ENCODE assay signal across 21 cellular contexts in the genomic region with DNA sequence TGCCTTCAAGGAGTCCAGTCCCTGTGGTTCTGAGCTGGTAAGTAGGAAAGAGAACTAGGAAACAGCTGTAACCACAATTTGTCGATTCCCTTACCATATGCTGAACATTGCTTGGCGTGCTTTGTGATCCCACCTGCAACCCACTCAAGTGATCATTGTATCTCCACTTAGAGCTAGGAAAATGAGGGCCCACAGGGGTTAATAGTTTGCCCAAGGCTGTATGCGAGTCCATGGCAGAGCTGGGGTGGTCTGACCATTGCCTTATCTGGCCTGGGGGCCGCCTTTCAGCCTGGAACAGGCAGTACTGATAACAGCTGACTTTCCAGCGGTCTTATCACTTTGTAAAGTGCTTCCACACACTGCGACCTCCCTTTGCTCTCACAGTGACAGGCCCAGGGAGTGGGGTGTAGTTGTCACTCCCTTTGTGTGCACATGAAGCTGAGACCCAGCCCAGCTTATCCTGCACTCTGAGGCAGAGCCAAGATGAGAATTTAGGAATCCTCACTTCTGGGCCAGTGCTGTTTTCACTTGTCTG. TPM values are rescaled to one million over a fixed set of nuclear protein-coding genes. Genes with fewer than 3 reads are reported as not detected.
DNase-seq lines count a peak whose midpoint lies in the region; ATAC-seq, FAIRE-seq and TF ChIP-seq lines count a peak whose summit lies in the region.
"Had no signal": no experiment of that assay in that cellular context is flagged by ENCODE, and none has a peak within 500 bp of the region (broad histone marks: within the 10 kb centered on the region; RNA-seq: fewer than 3 reads in every experiment).

No MANE protein-coding gene starts in this region.

- no peak for TF ChIP-seq CTCF in GM12878 (IDR thresholded peaks at IDR 0.05 in 2 of 3, conservative IDR thresholded peaks at IDR 0.05 in 1 of 3; ENCODE audit: control insufficient read depth in 2 of 3, extremely low read depth in 1 of 3, insufficient read depth in 1 of 3, low read depth in 3 of 3, low read length in 3 of 3)
- no peak for TF ChIP-seq CTCF in right lobe of liver (IDR thresholded peaks at IDR 0.05)

- BruUV-seq in GM12878 (replicated peaks; lab: Mats Ljungman, UMichigan), result no TSS peak

- no peak for TF ChIP-seq RAD21 in GM12878 (IDR thresholded peaks at IDR 0.05; ENCODE audit: insufficient read depth, low read depth, low read length)

- in situ Hi-C loops in GM12878 (cut with MboI) (no loop called here), G401 (cut with HindIII; ENCODE audit: low sequenced_read_pairs) (no loop called here)

- no peak overlapping the region for H3K9ac ChIP-seq in GM12878 (ENCODE audit: control insufficient read depth, insufficient read depth, low read length)

- no peak for FAIRE-seq in GM12878 (lab: Jason Lieb, UNC)

- intact Hi-C loops in GM12878 (cut with micrococcal nuclease; ENCODE audit: unreplicated experiment), result no loop called here
- intact Hi-C loops in right lobe of liver (cut with DNase I), result no loop called here

- RAD21 ChIA-PET in GM12878 (lab: Charles Lee; ENCODE audit: unreplicated experiment), result interaction anchor here (2.0 to 2.5 kb wide), 2 partner anchors 10 to 12 kb away, joined by 10 to 13 read pairs; no protein-coding TSS in a partner anchor

- WGBS in GM12878 (ENCODE audit: insufficient coverage, insufficient replicate concordance, low lambda C conversion rate, missing lambda C conversion rate), result 23% methylated on average over 6 of the region's 6 CpGs
- 54% methylated on average over 2 of the region's 6 CpGs for WGBS in right lobe of liver (ENCODE audit: insufficient coverage, low coverage, low lambda C conversion rate, missing lambda C conversion rate)

- ATAC-seq in GM12878, result peak; percentile 34
- peak in 3 of 4 donors; percentile 13 to 56 (median 28) for ATAC-seq in right lobe of liver
- ATAC-seq in GM18858 (IDR thresholded peaks at IDR 0.05; ENCODE audit: unreplicated experiment), result no peak
- ATAC-seq: left colon had no signal

- peak; percentile 95 for DNase-seq in CMK (ENCODE audit: low read depth)
- peak in 74 of 76 experiments; percentile 51 to 94 (median 82) for DNase-seq in HUDEP-2 (lab: John Stamatoyannopoulos, UW; ENCODE audit: unreplicated experiment in 76 of 76)
- no peak for DNase-seq in GM12878 (ENCODE audit: low read depth, low spot score)
- no peak for DNase-seq in right lobe of liver
- DNase-seq in activated CD4-positive, alpha-beta T cell treated with anti-CD3 and anti-CD28 coated beads, Interleukin-2, amount 50 U/mL, for 4 hours, result no peak
- DNase-seq in Ammon's horn (ENCODE audit: low spot score), result no peak
- DNase-seq in G401 (ENCODE audit: low spot score), result no peak
- DNase-seq: head of caudate nucleus; left colon; NCI-H146; NCI-H69; SIG-M5; sigmoid colon; stimulated activated CD4-positive, alpha-beta T cell treated with anti-CD3 and anti-CD28 coated beads, Interleukin-4, amount 100 ng/mL, for 24 hours had no signal

- H3K4me1 ChIP-seq in GM12878 (ENCODE audit: control insufficient read depth, insufficient read depth, low read length) (peaks cover 9% of the 10 kb centered on the region), right lobe of liver (peaks cover 0 to 13% (median 4%) of the 10 kb centered on the region in 4 donors)
- H3K4me1 ChIP-seq: sigmoid colon had no signal

- peak overlapping the region; percentile 82 for H2AFZ ChIP-seq in GM12878 (ENCODE audit: control insufficient read depth, low read depth, low read length)

- no peaks in the 10 kb centered on the region for H4K20me1 ChIP-seq in GM12878 (ENCODE audit: control insufficient read depth, insufficient read depth)

- peak overlapping the region; percentile 67 for H3K4me2 ChIP-seq in GM12878 (ENCODE audit: control insufficient read depth, insufficient read depth)

- H3K4me3 ChIP-seq in GM12878 (0 out of 2 replicates have a peak overlapping the region, but pooled peaks have one; percentile 19), right lobe of liver (no peak overlapping the region)
- H3K4me3 ChIP-seq: sigmoid colon, vagina had no signal

- no peak for TF ChIP-seq POLR2A in GM12878 (IDR thresholded peaks at IDR 0.05; ENCODE audit: low read depth, low read length)
- no peak for TF ChIP-seq POLR2A in right lobe of liver (IDR thresholded peaks at IDR 0.05)

- H3K9me3 ChIP-seq in GM12878 (replicated peaks; ENCODE audit: control insufficient read depth, insufficient read depth, low read length), result no peaks in the 10 kb centered on the region; the same call in 2 of the 3 replicates
- H3K9me3 ChIP-seq in right lobe of liver, result no peaks in the 10 kb centered on the region
- H3K9me3 ChIP-seq: sigmoid colon, vagina had no signal

- TF ChIP-seq EP300 in GM12878 (IDR thresholded peaks at IDR 0.05; ENCODE audit: borderline replicate concordance in 1 of 2, control insufficient read depth in 1 of 2, low read depth in 2 of 2, low read length in 2 of 2), result no peak

- H3K36me3 ChIP-seq in GM12878 (ENCODE audit: control insufficient read depth in 2 of 2, insufficient read depth in 2 of 2, low read length in 1 of 2) (no peaks in the 10 kb centered on the region), right lobe of liver (no peaks in the 10 kb centered on the region)
- H3K36me3 ChIP-seq: sigmoid colon, vagina had no signal

- H3K79me2 ChIP-seq in GM12878 (ENCODE audit: control insufficient read depth, insufficient read depth, low read length), result no peaks in the 10 kb centered on the region

- POLR2A ChIA-PET in GM12878 (lab: Charles Lee), result interaction anchor here (1.8 kb wide), 1 partner anchor 12 kb away, joined by 6 read pairs; no protein-coding TSS in a partner anchor

- H3K27me3 ChIP-seq in GM12878 (replicated peaks in 1 of 2; ENCODE audit: control insufficient read depth in 2 of 2, insufficient read depth in 2 of 2, low read length in 1 of 2) (no peaks in the 10 kb centered on the region), right lobe of liver (no peaks in the 10 kb centered on the region)
- H3K27me3 ChIP-seq: sigmoid colon, vagina had no signal

- SMC1A ChIA-PET in GM12878 (lab: Charles Lee; ENCODE audit: uncharacterized antibody, unreplicated experiment), result interaction anchor here (1.0 to 4.8 kb wide), 6 partner anchors 9 to 97 kb away, joined by 3 to 46 read pairs (median 8); a partner anchor contains a TSS

- no peak overlapping the region for H3K27ac ChIP-seq in GM12878 (ENCODE audit: control insufficient read depth, insufficient read depth)
- H3K27ac ChIP-seq in right lobe of liver, result no peak overlapping the region
- H3K27ac ChIP-seq: C4-2B, sigmoid colon, vagina, VCaP had no signal

- CTCF ChIA-PET in GM12878 (lab: Yijun Ruan, JAX), result interaction anchor here (1.2 to 2.8 kb wide), 4 partner anchors 10 to 104 kb away, joined by 4 to 20 read pairs (median 6); a partner anchor contains a TSS

RNA-seq across cellular contexts. Expression of a gene that starts 9.8 kb away (rescaled TPM):
- total RNA-seq in GM12878 (2013; cell fraction: nucleolus; rRNA removed), result not detected in 2 replicates
- total RNA-seq in GM12878 (2014; rRNA removed) (1.1 TPM in 1 of 2 replicates, not detected in the other), GM12878 (2014; rRNA removed; fragmentation: Illumina TruSeq; extraction: Trizol) (0.41 and 0.58 TPM in 2 replicates), GM12878 (2021) (0.96 TPM in 1 of 2 replicates, not detected in the other), right lobe of liver (under 1 TPM in 4 of 6 experiments, not detected in 2; 0.42 to 0.80 (median 0.58) TPM)
- polyA plus RNA-seq in GM12878 (2011; ENCODE audit: low read depth), result not detected
- polyA plus RNA-seq in GM12878 (2011; rRNA removed) (0.20 TPM in 1 of 2 replicates, not detected in the other), GM12878 (2014; fragmentation: Illumina TruSeq; extraction: Trizol) (0.44 TPM in 1 of 2 replicates, not detected in the other), GM12878 (2014; fragmentation: Nextera tagmentation; extraction: Ambion mirVana) (1 to 10 TPM; 1.2 to 1.5 TPM), GM12878 (2014; rRNA removed) (0.23 and 0.43 TPM in 2 replicates), GM12878 (2016; fragmentation: Nextera tagmentation; extraction: Ambion mirVana) (1 to 10 TPM in 1 of 2 experiments, under 1 TPM in 1; 0.50 to 1.6 TPM)
- 0.13 and 0.17 TPM in 2 replicates for polyA plus RNA-seq in GM12878 (2011; cell fraction: cytosol; rRNA removed)
- 0.29 and 0.37 TPM in 2 replicates for polyA plus RNA-seq in GM12878 (2011; cell fraction: nucleus; rRNA removed)
- polyA plus RNA-seq in GM12878 (2012), result 0.15 TPM in 1 of 2 replicates, not detected in the other
- not detected in 2 replicates for polyA minus RNA-seq in GM12878 (2011; rRNA and poly(A)+ RNA removed)
- not detected in 2 replicates for polyA minus RNA-seq in GM12878 (2011; cell fraction: cytosol; rRNA and poly(A)+ RNA removed)
- not detected in 2 replicates for polyA minus RNA-seq in GM12878 (2011; cell fraction: nucleus; rRNA and poly(A)+ RNA removed)
- not detected in 2 replicates for total RNA-seq in G401 (2014; rRNA removed; shearing (Covaris generic))
- total RNA-seq: activated naive CD4-positive, alpha-beta T cell treated with anti-CD3 and anti-CD28 coated beads, Interleukin-2, amount 50 U/mL, for 72 hours; Daoy; left colon; vagina had no signal
- polyA plus RNA-seq: IgD-negative memory B cell had no signal

RNA-seq across cellular contexts. Expression of a gene that starts 29.9 kb away (rescaled TPM):
- 118 and 123 TPM in 2 replicates for total RNA-seq in GM12878 (2013; cell fraction: nucleolus; rRNA removed)
- 94.8 and 118 TPM in 2 replicates for total RNA-seq in GM12878 (2014; rRNA removed)
- 92.5 and 100.0 TPM in 2 replicates for total RNA-seq in GM12878 (2014; rRNA removed; fragmentation: Illumina TruSeq; extraction: Trizol)
- 116 and 125 TPM in 2 replicates for total RNA-seq in GM12878 (2021)
- 36.8 TPM for polyA plus RNA-seq in GM12878 (2011; ENCODE audit: low read depth)
- polyA plus RNA-seq in GM12878 (2011; rRNA removed), result 138 and 157 TPM in 2 replicates
- 81.8 and 88.7 TPM in 2 replicates for polyA plus RNA-seq in GM12878 (2011; cell fraction: cytosol; rRNA removed)
- polyA plus RNA-seq in GM12878 (2011; cell fraction: nucleus; rRNA removed), result 97.1 and 105 TPM in 2 replicates
- 32.2 and 41.5 TPM in 2 replicates for polyA plus RNA-seq in GM12878 (2012)
- 99.7 and 118 TPM in 2 replicates for polyA plus RNA-seq in GM12878 (2014; fragmentation: Illumina TruSeq; extraction: Trizol)
- polyA plus RNA-seq in GM12878 (2014; fragmentation: Nextera tagmentation; extraction: Ambion mirVana), result 10 to 100 TPM; 23.2 to 27.2 TPM
- 44.7 and 47.3 TPM in 2 replicates for polyA plus RNA-seq in GM12878 (2014; rRNA removed)
- polyA plus RNA-seq in GM12878 (2016; fragmentation: Nextera tagmentation; extraction: Ambion mirVana), result 10 to 100 TPM; 97.2 to 98.4 TPM
- 214 and 252 TPM in 2 replicates for polyA minus RNA-seq in GM12878 (2011; rRNA and poly(A)+ RNA removed)
- polyA minus RNA-seq in GM12878 (2011; cell fraction: cytosol; rRNA and poly(A)+ RNA removed), result 59.7 and 63.4 TPM in 2 replicates
- polyA minus RNA-seq in GM12878 (2011; cell fraction: nucleus; rRNA and poly(A)+ RNA removed), result 30.2 and 43.7 TPM in 2 replicates
- 10 to 100 TPM; 27.5 to 50.4 (median 32.9) TPM for total RNA-seq in right lobe of liver
- 59.3 and 103 TPM in 2 replicates for total RNA-seq in G401 (2014; rRNA removed; shearing (Covaris generic))

RNA-seq across cellular contexts. Expression of a gene that starts 34.7 kb away (rescaled TPM):
- 40.8 and 47.7 TPM in 2 replicates for total RNA-seq in GM12878 (2013; cell fraction: nucleolus; rRNA removed)
- total RNA-seq in GM12878 (2014; rRNA removed) (16.2 and 17.7 TPM in 2 replicates), GM12878 (2014; rRNA removed; fragmentation: Illumina TruSeq; extraction: Trizol) (14.8 and 15.4 TPM in 2 replicates), GM12878 (2021) (22.8 and 22.9 TPM in 2 replicates), right lobe of liver (1 to 10 TPM; 2.2 to 8.0 (median 4.8) TPM)
- polyA plus RNA-seq in GM12878 (2011; ENCODE audit: low read depth), result 1.4 TPM
- polyA plus RNA-seq in GM12878 (2011; rRNA removed) (7.9 and 12.0 TPM in 2 replicates), GM12878 (2014; fragmentation: Illumina TruSeq; extraction: Trizol) (17.0 and 17.3 TPM in 2 replicates), GM12878 (2014; fragmentation: Nextera tagmentation; extraction: Ambion mirVana) (1 to 10 TPM in 1 of 2 experiments, under 1 TPM in 1; 0.69 to 1.4 TPM), GM12878 (2014; rRNA removed) (15.2 and 15.6 TPM in 2 replicates), GM12878 (2016; fragmentation: Nextera tagmentation; extraction: Ambion mirVana) (10 to 100 TPM; 10.6 to 12.3 TPM)
- polyA plus RNA-seq in GM12878 (2011; cell fraction: cytosol; rRNA removed), result 11.2 and 12.0 TPM in 2 replicates
- 10.9 and 12.4 TPM in 2 replicates for polyA plus RNA-seq in GM12878 (2011; cell fraction: nucleus; rRNA removed)
- polyA plus RNA-seq in GM12878 (2012), result 1.7 and 2.1 TPM in 2 replicates
- polyA minus RNA-seq in GM12878 (2011; rRNA and poly(A)+ RNA removed), result 28.0 and 30.9 TPM in 2 replicates
- 4.4 and 5.1 TPM in 2 replicates for polyA minus RNA-seq in GM12878 (2011; cell fraction: cytosol; rRNA and poly(A)+ RNA removed)
- polyA minus RNA-seq in GM12878 (2011; cell fraction: nucleus; rRNA and poly(A)+ RNA removed), result 8.7 and 10.0 TPM in 2 replicates
- total RNA-seq in G401 (2014; rRNA removed; shearing (Covaris generic)), result not detected in 2 replicates

Comparison
In these comparisons a context has a peak if more than half of its experiments do, and no peak if none do; other contexts are left out.
1. DNase-seq: peak in CMK (single experiment) and HUDEP-2 (74 of 76); none in GM12878 (single experiment), right lobe of liver (0 of 3), activated CD4-positive, alpha-beta T cell treated with anti-CD3 and anti-CD28 coated beads, Interleukin-2, amount 50 U/mL, for 4 hours (0 of 2), Ammon's horn (single experiment) and G401 (single experiment).